Comparison of ENCODE assay signal across 14 cellular contexts in genomic region chr2:234091432-234091879, GRCh38. TPM values are rescaled to one million over a fixed set of nuclear protein-coding genes. Genes with fewer than 3 reads are reported as not detected.
DNase-seq lines count a peak whose midpoint lies in the region; ATAC-seq and TF ChIP-seq lines count a peak whose summit lies in the region.
"Had no signal": no experiment of that assay in that cellular context is flagged by ENCODE, and none has a peak within 500 bp of the region (broad histone marks: within the 10 kb centered on the region; RNA-seq: fewer than 3 reads in every experiment).

No MANE protein-coding gene starts in this region.

- H3F3A ChIP-seq in SK-N-SH (replicated peaks; ENCODE audit: insufficient read depth) = no peaks in the 10 kb centered on the region

- TF ChIP-seq RAD21 in SK-N-SH (IDR thresholded peaks at IDR 0.05; ENCODE audit: low read length) = no peak

- H3K9me2 ChIP-seq in SK-N-SH = no peaks in the 10 kb centered on the region

- H3K4me3 Mint-ChIP-seq in HFFc6 = no peak overlapping the region
- H3K4me3 Mint-ChIP-seq: activated naive CD8-positive, alpha-beta T cell; stimulated activated memory B cell treated with anti-CD40 and anti-IgM and Interleukin-4, amounts not matched to agents 10 μg/mL and 1 μg/mL and 100 μg/mL, for 72 hours had no signal

- H3K9ac ChIP-seq in SK-N-SH = no peak overlapping the region

- H3K4me1 ChIP-seq in SK-N-SH (ENCODE audit: control insufficient read depth in 1 of 2, insufficient read depth in 2 of 2, low read depth in 1 of 2, low read length in 1 of 2) = peaks cover 6 to 11% of the 10 kb centered on the region in 2 experiments; a peak in 3 of 4 replicates
- peaks cover 0 to 12% (median 2%) of the 10 kb centered on the region in 4 donors for H3K4me1 ChIP-seq in upper lobe of left lung

- no peaks in the 10 kb centered on the region for H3K4me1 Mint-ChIP-seq in HFFc6 (ENCODE audit: low read depth)

- H3K4me3 ChIP-seq in SK-N-SH (ENCODE audit: low read depth in 2 of 2, low read length in 1 of 2) = no peak overlapping the region
- H3K4me3 ChIP-seq in upper lobe of left lung = no peak overlapping the region

- TF ChIP-seq EP300 in SK-N-SH (IDR thresholded peaks at IDR 0.05; ENCODE audit: borderline replicate concordance in 1 of 2, low read depth in 1 of 2, low read length in 1 of 2) = no peak
- TF ChIP-seq EP300 in upper lobe of left lung (IDR thresholded peaks at IDR 0.05) = no peak

- H3K27me3 ChIP-seq in SK-N-SH (ENCODE audit: insufficient read depth) = no peaks in the 10 kb centered on the region
- no peaks in the 10 kb centered on the region for H3K27me3 ChIP-seq in upper lobe of left lung

- 25% methylated on average over 5 of the region's 5 CpGs for WGBS in SK-N-SH (ENCODE audit: low lambda C conversion rate)
- 15 to 34% methylated on average over 5 of the region's 5 CpGs for WGBS in upper lobe of left lung, 2 donors

- H3K9me3 Mint-ChIP-seq in HFFc6 = no peaks in the 10 kb centered on the region

- POLR2A ChIA-PET in SK-N-SH (lab: Yijun Ruan, JAX) = no interaction called here

- TF ChIP-seq CTCF in SK-N-SH (IDR thresholded peaks at IDR 0.05) = no peak
- TF ChIP-seq CTCF in upper lobe of left lung (IDR thresholded peaks at IDR 0.05) = no peak
- no peak for TF ChIP-seq CTCF in HFFc6 (IDR thresholded peaks at IDR 0.05)

- peak overlapping the region; percentile 65; the same call in 1 of the 2 replicates for H2AFZ ChIP-seq in SK-N-SH (ENCODE audit: low read depth)

- H3K27ac ChIP-seq in SK-N-SH (ENCODE audit: low read depth in 2 of 2, low read length in 1 of 2) (peak overlapping the region in 1 of 2 experiments; percentile 47; a peak in 1 of 4 replicates), upper lobe of left lung (peak overlapping the region; percentile 7 to 40 (median 30))

- H3K36me3 Mint-ChIP-seq in HFFc6 (ENCODE audit: low read depth) = no peaks in the 10 kb centered on the region
- H3K36me3 Mint-ChIP-seq: stimulated activated memory B cell treated with anti-CD40 and anti-IgM and Interleukin-4, amounts not matched to agents 10 μg/mL and 1 μg/mL and 100 μg/mL, for 72 hours had no signal

- ATAC-seq in upper lobe of left lung (ENCODE audit: low FRiP score in 2 of 2) (peak in 1 of 2 donors; percentile 53), HG02840 (IDR thresholded peaks at IDR 0.05; ENCODE audit: low FRiP score, unreplicated experiment) (no peak)
- ATAC-seq: activated CD4-positive, CD25-positive, alpha-beta regulatory T cell treated with anti-CD3 and anti-CD28 coated beads, Interleukin-2, amount 50 U/mL, for 24 hours; esophagus mucosa; left ventricle myocardium superior; stimulated activated memory B cell treated with anti-CD40 and anti-IgM and Interleukin-4, amounts not matched to agents 10 μg/mL and 1 μg/mL and 100 μg/mL, for 72 hours had no signal

- CTCF ChIA-PET in SK-N-SH (lab: Yijun Ruan, JAX) = interaction anchor here (0.7 to 1.4 kb wide), 3 partner anchors 18 to 314 kb away, joined by 3 to 4 read pairs (median 3); no protein-coding TSS in a partner anchor

- 0 out of 2 replicates have a peak, but pooled peaks cover 7% of the 10 kb centered on the region for H3K9me3 ChIP-seq in SK-N-SH
- no peaks in the 10 kb centered on the region for H3K9me3 ChIP-seq in upper lobe of left lung

- peaks cover 8% of the 10 kb centered on the region for H3K27me3 Mint-ChIP-seq in HFFc6 (ENCODE audit: insufficient read depth)
- H3K27me3 Mint-ChIP-seq: activated naive CD8-positive, alpha-beta T cell had no signal

- no peak overlapping the region for H3K27ac Mint-ChIP-seq in HFFc6
- H3K27ac Mint-ChIP-seq: activated naive CD8-positive, alpha-beta T cell; stimulated activated memory B cell treated with anti-CD40 and anti-IgM and Interleukin-4, amounts not matched to agents 10 μg/mL and 1 μg/mL and 100 μg/mL, for 72 hours had no signal

- peak; percentile 7 for DNase-seq in NCI-H146 (lab: John Stamatoyannopoulos, UW)
- no peak for DNase-seq in NCI-H146 treated with DMSO at 0.1 percent for 48 hours (lab: John Stamatoyannopoulos, UW; ENCODE audit: unreplicated experiment)
- DNase-seq in SK-N-SH = no peak
- DNase-seq in kidney glomerular epithelial cell (lab: John Stamatoyannopoulos, UW) = peak; percentile 76
- no peak for DNase-seq in upper lobe of left lung
- DNase-seq in activated CD4-positive, CD25-positive, alpha-beta regulatory T cell treated with anti-CD3 and anti-CD28 coated beads, Interleukin-2, amount 50 U/mL, for 72 hours = no peak
- no peak for DNase-seq in HFFc6
- DNase-seq: left ventricle myocardium superior, OCI-M1 had no signal

- no peaks in the 10 kb centered on the region for H3K79me2 ChIP-seq in SK-N-SH (ENCODE audit: insufficient read depth)

- no peak for TF ChIP-seq POLR2A in upper lobe of left lung (IDR thresholded peaks at IDR 0.05)

- H3K4me2 ChIP-seq in SK-N-SH = no peak overlapping the region

- H3K36me3 ChIP-seq in SK-N-SH (replicated peaks in 1 of 2; ENCODE audit: control insufficient read depth in 1 of 2, insufficient read depth in 2 of 2, low read length in 1 of 2) (no peaks in the 10 kb centered on the region), upper lobe of left lung (no peaks in the 10 kb centered on the region)

- no peaks in the 10 kb centered on the region for H4K20me1 ChIP-seq in SK-N-SH (ENCODE audit: insufficient read depth)

TF ChIP-seq in SK-N-SH, 30 proteins besides CTCF, POLR2A, EP300 and RAD21:
- TF ChIP-seq YY1 (IDR thresholded peaks at IDR 0.05; ENCODE audit: low read depth) (no peak), NFIC (IDR thresholded peaks at IDR 0.05; ENCODE audit: borderline replicate concordance) (peak; percentile 43; the same call in 1 of the 2 replicates), TEAD4 (IDR thresholded peaks at IDR 0.05; ENCODE audit: borderline replicate concordance, insufficient read depth) (no peak), FOXJ3 (CRISPR knock-in tag; IDR thresholded peaks at IDR 0.05) (no peak), GABPA (IDR thresholded peaks at IDR 0.05; ENCODE audit: low read depth) (no peak), USF1 (IDR thresholded peaks at IDR 0.05; ENCODE audit: borderline replicate concordance, low read depth) (no peak)

RNA-seq across cellular contexts. Expression of gene SPP2, which starts 41.0 kb away (rescaled TPM):
- 0.19 and 0.30 TPM in 2 replicates for polyA plus RNA-seq in SK-N-SH (2012; rRNA removed)
- polyA plus RNA-seq in SK-N-SH (2012; cell fraction: cytosol; rRNA removed) = 0.87 and 0.88 TPM in 2 replicates
- 0.25 and 0.92 TPM in 2 replicates for polyA plus RNA-seq in SK-N-SH (2012; cell fraction: nucleus; rRNA removed)
- not detected for total RNA-seq in upper lobe of left lung
- total RNA-seq in HFFc6 (2021; fragmentation: NEBNext Ultra II Directional; extraction: Animal tissue kit (Norgen Biotek cat#: 25700)) = not detected
- total RNA-seq: esophagus mucosa, left ventricle myocardium superior had no signal

Comparison
In these comparisons a context has a peak if more than half of its experiments do, and no peak if none do; other contexts are left out.
1. DNase-seq: peak in NCI-H146 (single experiment) and kidney glomerular epithelial cell (single experiment); none in NCI-H146 treated with DMSO at 0.1 percent for 48 hours (single experiment), SK-N-SH (single experiment), upper lobe of left lung (0 of 2), activated CD4-positive, CD25-positive, alpha-beta regulatory T cell treated with anti-CD3 and anti-CD28 coated beads, Interleukin-2, amount 50 U/mL, for 72 hours (single experiment) and HFFc6 (single experiment).